Comparison of ENCODE assay signal across 8 cellular contexts in the genomic region with DNA sequence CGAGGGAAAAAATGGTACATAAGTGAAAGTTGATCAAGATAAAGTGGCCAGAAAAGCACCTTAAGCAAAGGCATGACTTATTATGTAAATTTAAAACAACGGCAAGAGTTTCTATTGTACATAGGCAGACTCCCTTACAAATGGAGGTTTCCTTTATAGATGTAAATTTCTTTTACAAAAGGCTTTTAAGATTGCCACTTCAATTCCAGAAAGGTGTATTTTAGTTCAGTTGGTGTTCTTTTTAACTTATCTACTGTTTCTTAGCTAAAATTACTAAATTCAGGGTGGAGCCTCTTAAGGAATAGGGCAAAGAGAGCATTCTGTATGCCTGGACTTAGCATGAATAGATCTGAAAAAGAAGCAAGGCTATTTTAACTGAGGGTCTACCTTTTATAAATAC.
"Had no signal": no experiment of that assay in that cellular context is flagged by ENCODE, and none has a peak within 500 bp of the region (broad histone marks: within the 10 kb centered on the region; RNA-seq: fewer than 3 reads in every experiment).

No MANE protein-coding gene starts in this region.

- H3K27ac ChIP-seq: KMS-11 had no signal

- H3K4me3 ChIP-seq: HAP-1 had no signal

- H3K4me2 ChIP-seq: KMS-11 had no signal

- H3K9ac ChIP-seq: KMS-11 had no signal

- H3K4me3 Mint-ChIP-seq: HFFc6 had no signal

- ATAC-seq: HCT116 had no signal

- DNase-seq: GOT3, H7, HFFc6, IMR-90, KBM-7 had no signal

- H3K36me3 ChIP-seq: HAP-1 had no signal

- H3K27ac Mint-ChIP-seq: HFFc6 had no signal
